In the genomic region with DNA sequence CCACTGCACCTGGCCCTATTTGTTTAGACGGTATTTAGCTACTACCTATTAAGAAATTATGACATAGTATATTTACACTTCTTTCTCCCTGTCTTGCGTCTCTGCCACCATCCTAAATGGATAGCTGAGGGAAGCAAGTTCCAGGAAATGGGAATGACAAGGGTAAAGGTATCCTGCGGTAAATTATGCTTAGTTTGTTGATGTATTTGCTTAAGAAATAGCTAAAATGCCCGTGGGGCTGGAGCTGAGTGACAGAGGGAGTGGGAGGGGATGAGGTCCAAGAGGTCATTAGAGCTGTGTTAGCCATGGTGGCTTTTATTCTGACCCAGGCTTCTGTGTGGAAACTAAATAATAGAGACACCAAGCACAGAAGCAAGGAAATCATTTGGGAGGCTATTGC, we compare ENCODE assay signal across 19 cellular contexts.
"Had no signal": no experiment of that assay in that cellular context is flagged by ENCODE, and none has a peak within 500 bp of the region (broad histone marks: within the 10 kb centered on the region; RNA-seq: fewer than 3 reads in every experiment).

No MANE protein-coding gene starts in this region.

- ATAC-seq: activated CD4-positive, alpha-beta T cell treated with anti-CD3 and anti-CD28 coated beads for 36 hours; activated CD8-positive, alpha-beta memory T cell treated with anti-CD3 and anti-CD28 coated beads, Interleukin-2, amount 10 ng/mL, durations not matched to agents 7 days and 5 days; activated CD8-positive, alpha-beta T cell treated with anti-CD3 and anti-CD28 coated beads, Interleukin-2, amount 10 ng/mL, durations not matched to agents 7 days and 5 days; activated naive CD4-positive, alpha-beta T cell treated with anti-CD3 and anti-CD28 coated beads, Interleukin-2, amount 50 U/mL, for 72 hours; naive thymus-derived CD4-positive, alpha-beta T cell; psoas muscle; upper lobe of right lung had no signal

- DNase-seq: activated CD4-positive, alpha-beta T cell treated with anti-CD3 and anti-CD28 coated beads for 36 hours; activated CD4-positive, CD25-positive, alpha-beta regulatory T cell; activated CD8-positive, alpha-beta memory T cell treated with anti-CD3 and anti-CD28 coated beads, Interleukin-2, amount 10 ng/mL, durations not matched to agents 7 days and 5 days; activated CD8-positive, alpha-beta T cell treated with anti-CD3 and anti-CD28 coated beads, Interleukin-2, amount 10 ng/mL, durations not matched to agents 7 days and 5 days; activated naive CD4-positive, alpha-beta T cell; activated T-cell treated with anti-CD3 and anti-CD28 coated beads, Interleukin-2, amount 50 U/mL, for 48 hours; central memory CD4-positive, alpha-beta T cell; head of caudate nucleus; hippocampal formation; immature natural killer cell; kidney; naive thymus-derived CD4-positive, alpha-beta T cell; occipital lobe; psoas muscle; stimulated activated CD4-positive, alpha-beta T cell treated with anti-CD3 and anti-CD28 coated beads, Interleukin-1b, Interleukin-23, amount 100 ng/mL, for 48 hours; stimulated activated naive CD4-positive, alpha-beta T cell; tibial artery; upper lobe of right lung had no signal
